1 cellular context compared by ENCODE assay signal in genomic region chr1:248702714-248703113, GRCh38.
A peak's percentile ranks its signal among the peaks of the same experiment; 100 is the strongest.
TF ChIP-seq lines count a peak whose summit lies in the region.

Gene OR14I1, minus strand, starts transcription at chr1:248702766.

TF ChIP-seq in HepG2, 621 proteins besides CTCF, POLR2A, EP300 and RAD21:
- 0 out of 2 replicates have a peak, but pooled peaks have one; percentile 9 for TF ChIP-seq FOXP1 (IDR thresholded peaks at IDR 0.05)
- no peak for TF ChIP-seq FOXP1 (CRISPR knock-in tag; IDR thresholded peaks at IDR 0.05)
- no peak for TF ChIP-seq IRF9 (CRISPR knock-in tag; IDR thresholded peaks at IDR 0.05; ENCODE audit: borderline replicate concordance)
- no peak for TF ChIP-seq SATB2 (CRISPR knock-in tag; IDR thresholded peaks at IDR 0.05)
TF ChIP-seq in HepG2: peak in this region for 1.
